1 cellular context compared by ENCODE assay signal in the genomic region with DNA sequence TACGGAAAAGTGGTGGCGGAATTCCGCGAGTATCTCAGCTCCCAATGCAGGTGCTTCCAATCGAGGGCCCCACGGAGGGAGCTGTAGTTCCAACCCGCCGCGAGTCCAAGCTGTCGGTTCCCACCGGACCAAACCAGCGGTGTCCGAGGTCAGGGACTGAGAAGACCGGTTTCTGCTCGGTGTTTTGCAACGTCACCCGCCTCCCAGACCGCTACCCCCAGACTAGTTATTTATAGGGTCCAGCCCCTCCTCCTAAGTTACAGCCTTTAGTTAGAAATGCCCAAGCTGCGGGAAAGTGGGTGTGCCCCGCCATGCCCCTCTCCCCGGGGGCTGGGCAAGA.
TF ChIP-seq lines count a peak whose summit lies in the region.

No MANE protein-coding gene starts in this region.

TF ChIP-seq in K562, 482 proteins besides CTCF, POLR2A, EP300 and RAD21 (continued from another document):
- TF ChIP-seq, protein P1, sequence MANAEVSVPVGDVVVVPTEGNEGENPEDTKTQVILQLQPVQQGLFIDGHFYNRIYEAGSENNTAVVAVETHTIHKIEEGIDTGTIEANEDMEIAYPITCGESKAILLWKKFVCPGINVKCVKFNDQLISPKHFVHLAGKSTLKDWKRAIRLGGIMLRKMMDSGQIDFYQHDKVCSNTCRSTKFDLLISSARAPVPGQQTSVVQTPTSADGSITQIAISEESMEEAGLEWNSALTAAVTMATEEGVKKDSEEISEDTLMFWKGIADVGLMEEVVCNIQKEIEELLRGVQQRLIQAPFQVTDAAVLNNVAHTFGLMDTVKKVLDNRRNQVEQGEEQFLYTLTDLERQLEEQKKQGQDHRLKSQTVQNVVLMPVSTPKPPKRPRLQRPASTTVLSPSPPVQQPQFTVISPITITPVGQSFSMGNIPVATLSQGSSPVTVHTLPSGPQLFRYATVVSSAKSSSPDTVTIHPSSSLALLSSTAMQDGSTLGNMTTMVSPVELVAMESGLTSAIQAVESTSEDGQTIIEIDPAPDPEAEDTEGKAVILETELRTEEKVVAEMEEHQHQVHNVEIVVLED (CRISPR knock-in tag; IDR thresholded peaks at IDR 0.05), result no peak
- TF ChIP-seq TCF3 (CRISPR knock-in tag; IDR thresholded peaks at IDR 0.05) (no peak), E2F6 (IDR thresholded peaks at IDR 0.05; ENCODE audit: borderline replicate concordance in 1 of 2, extremely low read depth in 1 of 2, insufficient read depth in 1 of 2, insufficient read length in 1 of 2, low read depth in 1 of 2, low read length in 1 of 2, poor library complexity in 1 of 2, severe bottlenecking in 1 of 2) (no peak), TCFL5 (CRISPR knock-in tag; conservative IDR thresholded peaks at IDR 0.05) (no peak), FOXK1 (CRISPR knock-in tag; IDR thresholded peaks at IDR 0.05; ENCODE audit: borderline replicate concordance) (no peak)
